ENCODE assay signal across 1 cellular context in genomic region chr9:3756071-3756470, GRCh38.
TF ChIP-seq lines count a peak whose summit lies in the region.

No MANE protein-coding gene starts in this region.

TF ChIP-seq in WTC11, 78 proteins besides CTCF, POLR2A, EP300 and RAD21 (continued from another document):
- TF ChIP-seq PRDM15 (CRISPR knock-in tag; IDR thresholded peaks at IDR 0.05) = no peak; the same call in 1 of the 2 replicates
- TF ChIP-seq ZNF138 (CRISPR knock-in tag; conservative IDR thresholded peaks at IDR 0.05) = no peak
- TF ChIP-seq HMGA2 (CRISPR knock-in tag; IDR thresholded peaks at IDR 0.05) = no peak
- no peak for TF ChIP-seq KAT7 (CRISPR knock-in tag; IDR thresholded peaks at IDR 0.05; ENCODE audit: borderline replicate concordance)
- TF ChIP-seq TP53 (CRISPR knock-in tag; IDR thresholded peaks at IDR 0.05) = no peak
- no peak for TF ChIP-seq JUN (CRISPR knock-in tag; IDR thresholded peaks at IDR 0.05)
- TF ChIP-seq SMAD4 (CRISPR knock-in tag; IDR thresholded peaks at IDR 0.05) = no peak
- no peak for TF ChIP-seq TEAD4 (CRISPR knock-in tag; IDR thresholded peaks at IDR 0.05)
- no peak for TF ChIP-seq USF1 (CRISPR knock-in tag; IDR thresholded peaks at IDR 0.05)
- TF ChIP-seq, protein P1, sequence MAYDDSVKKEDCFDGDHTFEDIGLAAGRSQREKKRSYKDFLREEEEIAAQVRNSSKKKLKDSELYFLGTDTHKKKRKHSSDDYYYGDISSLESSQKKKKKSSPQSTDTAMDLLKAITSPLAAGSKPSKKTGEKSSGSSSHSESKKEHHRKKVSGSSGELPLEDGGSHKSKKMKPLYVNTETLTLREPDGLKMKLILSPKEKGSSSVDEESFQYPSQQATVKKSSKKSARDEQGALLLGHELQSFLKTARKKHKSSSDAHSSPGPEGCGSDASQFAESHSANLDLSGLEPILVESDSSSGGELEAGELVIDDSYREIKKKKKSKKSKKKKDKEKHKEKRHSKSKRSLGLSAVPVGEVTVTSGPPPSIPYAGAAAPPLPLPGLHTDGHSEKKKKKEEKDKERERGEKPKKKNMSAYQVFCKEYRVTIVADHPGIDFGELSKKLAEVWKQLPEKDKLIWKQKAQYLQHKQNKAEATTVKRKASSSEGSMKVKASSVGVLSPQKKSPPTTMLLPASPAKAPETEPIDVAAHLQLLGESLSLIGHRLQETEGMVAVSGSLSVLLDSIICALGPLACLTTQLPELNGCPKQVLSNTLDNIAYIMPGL (CRISPR knock-in tag; IDR thresholded peaks at IDR 0.05) = no peak
